In genomic region chr11:128890543-128891409, GRCh38 we compare ENCODE assay signal across 8 cellular contexts. TPM values are rescaled to one million over a fixed set of nuclear protein-coding genes. Genes with fewer than 3 reads are reported as not detected.
DNase-seq lines count a peak whose midpoint lies in the region; ATAC-seq and TF ChIP-seq lines count a peak whose summit lies in the region.

TSS of gene KCNJ5 (plus strand) at chr11:128891356. CDS start at chr11:128911274, 19,918 bp downstream.

- 0 out of 2 replicates have a peak, but pooled peaks have one; percentile 10 for TF ChIP-seq CTCF in PC-3 (conservative IDR thresholded peaks at IDR 0.05; ENCODE audit: low read depth, low read length)
- no peak for TF ChIP-seq CTCF in uterus (IDR thresholded peaks at IDR 0.05)

- H3K27ac ChIP-seq in PC-3 (ENCODE audit: low read length) = no peak within 1 kb of the TSS
- no peak within 1 kb of the TSS for H3K27ac ChIP-seq in mesodermal cell (ENCODE audit: low read depth, low read length, severe bottlenecking)
- no peak within 1 kb of the TSS for H3K27ac ChIP-seq in uterus

- H3K4me1 ChIP-seq in PC-3 (ENCODE audit: insufficient read depth, low read length) = peaks cover 5% of the 10 kb centered on the region; the same call in 1 of the 2 replicates
- peaks cover 8% of the 10 kb centered on the region for H3K4me1 ChIP-seq in mesodermal cell (ENCODE audit: control insufficient read depth, insufficient read depth, low read length, poor library complexity, severe bottlenecking)
- peaks cover 0 to 12% of the 10 kb centered on the region in 2 donors for H3K4me1 ChIP-seq in uterus

- H2AFZ ChIP-seq in PC-3 (ENCODE audit: low read length) = peak within 1 kb of the TSS; percentile 94

- no peaks in the 10 kb centered on the region for H3K9me2 ChIP-seq in PC-3 (replicated peaks; ENCODE audit: low read length)

- intact Hi-C loops in PC-3 (cut with micrococcal nuclease) = no loop called here
- intact Hi-C loops in uterus (cut with DNase I; ENCODE audit: low total_unique reads) = no loop called here

- POLR2A ChIA-PET in PC-3 (lab: Charles Lee; ENCODE audit: unreplicated experiment) = no interaction called here

- H4K20me1 ChIP-seq in PC-3 (ENCODE audit: low read length) = no peaks in the 10 kb centered on the region

- ATAC-seq in PC-3 (peak; percentile 72), GM19035 (IDR thresholded peaks at IDR 0.05; ENCODE audit: unreplicated experiment) (no peak), GM18520 (IDR thresholded peaks at IDR 0.05; ENCODE audit: unreplicated experiment) (no peak)

- H3K4me2 ChIP-seq in PC-3 (ENCODE audit: low read length) = peak within 1 kb of the TSS; percentile 99

- CTCF ChIA-PET in PC-3 (lab: Charles Lee) = interaction anchor here (0.6 to 1.1 kb wide), 3 partner anchors 12 to 66 kb away, joined by 3 to 15 read pairs (median 3); no protein-coding TSS in a partner anchor

- BruUV-seq in PC-3 (replicated peaks; lab: Mats Ljungman, UMichigan) = no TSS peak

- H3K79me2 ChIP-seq in PC-3 (ENCODE audit: low read length) = no peaks in the 10 kb centered on the region

- peak; percentile 63 for DNase-seq in GM03348 (ENCODE audit: low spot score)
- peak; percentile 51 for DNase-seq in PC-3
- DNase-seq in ecto neural progenitor cell (ENCODE audit: low spot score) = peak; percentile 76
- DNase-seq in uterus = peak in 1 of 2 donors; percentile 23
- DNase-seq in activated gamma-delta T cell treated with Interleukin-2 at 50 U/mL for 16 hours = no peak

- no peaks in the 10 kb centered on the region for H3F3A ChIP-seq in PC-3 (ENCODE audit: low read length, unreplicated experiment)

- WGBS in mesodermal cell (ENCODE audit: insufficient coverage in 2 of 2), 2 experiments = 0 to 1% methylated on average over 55 to 59 of the region's 86 CpGs

- H3K27me3 ChIP-seq in PC-3 (ENCODE audit: low read length) (0 out of 2 replicates have a peak, but pooled peaks cover 2% of the 10 kb centered on the region), uterus (no peaks in the 10 kb centered on the region)

- H3K9me3 ChIP-seq in PC-3 (ENCODE audit: low read length) (no peaks in the 10 kb centered on the region), mesodermal cell (ENCODE audit: control insufficient read depth, low read length) (no peaks in the 10 kb centered on the region), uterus (no peaks in the 10 kb centered on the region)

- no peak for TF ChIP-seq POLR2A in uterus (IDR thresholded peaks at IDR 0.05)

- peak within 1 kb of the TSS; percentile 77 for H3K4me3 ChIP-seq in PC-3 (ENCODE audit: low read length)
- H3K4me3 ChIP-seq in mesodermal cell (ENCODE audit: extremely low read depth, insufficient read depth, low read length, poor library complexity, severe bottlenecking) = peak within 1 kb of the TSS; percentile 41
- H3K4me3 ChIP-seq in uterus = peak within 1 kb of the TSS; percentile 25 to 38

- H3K36me3 ChIP-seq in PC-3 (ENCODE audit: low read depth, low read length) = no peaks in the 10 kb centered on the region
- no peaks in the 10 kb centered on the region for H3K36me3 ChIP-seq in mesodermal cell (ENCODE audit: control insufficient read depth, insufficient read depth, low read length)
- no peaks in the 10 kb centered on the region for H3K36me3 ChIP-seq in uterus

- no peak within 1 kb of the TSS for H3K9ac ChIP-seq in PC-3 (ENCODE audit: low read length)

RNA-seq across cellular contexts. Expression of gene KCNJ5, which starts in this region (rescaled TPM):
- total RNA-seq in PC-3 (2014; rRNA removed) (not detected in 2 replicates), uterus (1 to 10 TPM in 1 of 4 donors, under 1 TPM in 1, not detected in 2; 0.69 to 1.1 TPM)
- polyA plus RNA-seq in mesodermal cell (2013, experiment 1 of 2) = 0.74 TPM
- 0.66 TPM for polyA plus RNA-seq in mesodermal cell (2013, experiment 2 of 2)

Comparison
In these comparisons a context has a peak if more than half of its experiments do, and no peak if none do; other contexts are left out.
1. Peak in DNase-seq, ATAC-seq, H3K4me3 ChIP-seq and H3K4me2 ChIP-seq in PC-3; RNA of the gene not detected or under 1 TPM.